ENCODE assay signal across 17 cellular contexts in the genomic region with DNA sequence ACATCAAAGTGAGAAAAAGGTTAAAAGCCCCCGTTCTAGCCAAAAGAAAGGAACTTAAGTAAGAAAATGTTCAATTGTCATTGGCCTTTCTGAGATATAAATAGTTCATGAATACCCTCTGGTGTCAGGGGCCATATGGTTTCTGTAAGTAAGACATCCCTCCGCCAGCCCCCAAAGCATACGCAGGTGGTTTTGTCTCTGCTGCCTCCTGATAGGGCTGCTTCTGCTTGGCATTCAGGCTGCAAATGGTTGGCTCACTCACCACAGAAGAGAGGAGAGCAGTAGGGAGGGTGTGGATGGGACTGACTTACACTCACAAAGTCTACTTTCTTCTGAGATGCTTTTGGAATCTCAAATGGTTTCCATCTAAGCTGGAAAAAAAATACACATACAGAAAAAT. TPM values are rescaled to one million over a fixed set of nuclear protein-coding genes. Genes with fewer than 3 reads are reported as not detected.
DNase-seq lines count a peak whose midpoint lies in the region; ATAC-seq and TF ChIP-seq lines count a peak whose summit lies in the region.
"Had no signal": no experiment of that assay in that cellular context is flagged by ENCODE, and none has a peak within 500 bp of the region (broad histone marks: within the 10 kb centered on the region; RNA-seq: fewer than 3 reads in every experiment).

No MANE protein-coding gene starts in this region.

- no peaks in the 10 kb centered on the region for H3K4me1 ChIP-seq in gastrocnemius medialis
- H3K4me1 ChIP-seq: A549, Peyer's patch had no signal

- no peaks in the 10 kb centered on the region for H3K27me3 ChIP-seq in gastrocnemius medialis
- H3K27me3 ChIP-seq: BLaER1, Peyer's patch, SJSA1 had no signal

- in situ Hi-C loops in gastrocnemius medialis (cut with MboI; ENCODE audit: low sequenced_read_pairs in 4 of 4), result no loop called here

- H3K9me3 ChIP-seq in gastrocnemius medialis, result no peaks in the 10 kb centered on the region
- H3K9me3 ChIP-seq: A549, BLaER1, Peyer's patch, SJSA1 had no signal

- H3K27me3 Mint-ChIP-seq in stimulated activated memory B cell treated with anti-CD40 and anti-IgM and Interleukin-4, amounts not matched to agents 10 μg/mL and 1 μg/mL and 100 μg/mL, for 72 hours, result no peaks in the 10 kb centered on the region
- H3K27me3 Mint-ChIP-seq: CD4-positive, alpha-beta memory T cell had no signal

- intact Hi-C loops in head of caudate nucleus (cut with DNase I) (no loop called here), gastrocnemius medialis (cut with DNase I; ENCODE audit: low total_unique reads) (no loop called here)

- H3K36me3 Mint-ChIP-seq in stimulated activated memory B cell treated with anti-CD40 and anti-IgM and Interleukin-4, amounts not matched to agents 10 μg/mL and 1 μg/mL and 100 μg/mL, for 72 hours, result no peaks in the 10 kb centered on the region

- H3K4me3 Mint-ChIP-seq in stimulated activated memory B cell treated with anti-CD40 and anti-IgM and Interleukin-4, amounts not matched to agents 10 μg/mL and 1 μg/mL and 100 μg/mL, for 72 hours, result no peak overlapping the region
- H3K4me3 Mint-ChIP-seq: CD4-positive, alpha-beta memory T cell had no signal

- DNase-seq in DMS 273 (lab: John Stamatoyannopoulos, UW; ENCODE audit: unreplicated experiment) (peak; percentile 92), NCI-H1694 treated with DMSO at 0.1 percent for 48 hours (lab: John Stamatoyannopoulos, UW) (peak; percentile 20), SK-N-DZ (ENCODE audit: low spot score) (peak; percentile 83), cerebellar nuclear complex (lab: John Stamatoyannopoulos, UW) (peak; percentile 28 to 62), head of caudate nucleus (no peak), gastrocnemius medialis (no peak)
- no peak for DNase-seq in activated effector memory CD4-positive, alpha-beta T cell treated with anti-CD3 and anti-CD28 coated beads, Interleukin-2, amount 50 U/mL, for 16 hours
- DNase-seq: CD4-positive, alpha-beta memory T cell; NCI-H1417 treated with DMSO at 0.1 percent for 48 hours; NCI-H2029; Peyer's patch had no signal

- H3K27ac ChIP-seq in gastrocnemius medialis, result no peak overlapping the region
- H3K27ac ChIP-seq: A549, BLaER1, HL-60, Peyer's patch, SJSA1 had no signal

- H3K4me1 Mint-ChIP-seq in stimulated activated memory B cell treated with anti-CD40 and anti-IgM and Interleukin-4, amounts not matched to agents 10 μg/mL and 1 μg/mL and 100 μg/mL, for 72 hours, result peaks cover 10% of the 10 kb centered on the region
- H3K4me1 Mint-ChIP-seq: CD4-positive, alpha-beta memory T cell had no signal

- TF ChIP-seq CTCF in gastrocnemius medialis (IDR thresholded peaks at IDR 0.05 in 4 of 5, conservative IDR thresholded peaks at IDR 0.05 in 1 of 5), result no peak

- no peak overlapping the region for H3K27ac Mint-ChIP-seq in stimulated activated memory B cell treated with anti-CD40 and anti-IgM and Interleukin-4, amounts not matched to agents 10 μg/mL and 1 μg/mL and 100 μg/mL, for 72 hours
- H3K27ac Mint-ChIP-seq: CD4-positive, alpha-beta memory T cell had no signal

- no peak overlapping the region for H3K4me3 ChIP-seq in gastrocnemius medialis
- H3K4me3 ChIP-seq: A549, BLaER1, Peyer's patch, SJSA1 had no signal

- TF ChIP-seq POLR2A in gastrocnemius medialis (IDR thresholded peaks at IDR 0.05), result no peak

- no peaks in the 10 kb centered on the region for H3K9me3 Mint-ChIP-seq in stimulated activated memory B cell treated with anti-CD40 and anti-IgM and Interleukin-4, amounts not matched to agents 10 μg/mL and 1 μg/mL and 100 μg/mL, for 72 hours
- H3K9me3 Mint-ChIP-seq: CD4-positive, alpha-beta memory T cell had no signal

- no peak for ATAC-seq in stimulated activated memory B cell treated with anti-CD40 and anti-IgM and Interleukin-4, amounts not matched to agents 10 μg/mL and 1 μg/mL and 100 μg/mL, for 72 hours
- no peak for ATAC-seq in gastrocnemius medialis
- ATAC-seq: A549 had no signal

- no peaks in the 10 kb centered on the region for H3K36me3 ChIP-seq in gastrocnemius medialis
- H3K36me3 ChIP-seq: BLaER1, SJSA1 had no signal

RNA-seq across cellular contexts. Expression of a gene that starts 29.8 kb away (rescaled TPM):
- polyA plus RNA-seq in SK-N-DZ (2014; cell fraction: cytosol; rRNA removed), result not detected in 2 replicates
- polyA plus RNA-seq in SK-N-DZ (2014; cell fraction: nucleus; rRNA removed), result not detected in 2 replicates
- total RNA-seq in gastrocnemius medialis, result 1 to 10 TPM in 2 of 4 donors, under 1 TPM in 1, not detected in 1; 0.68 to 4.1 (median 1.3) TPM
- total RNA-seq: HT1080, SJSA1 had no signal
- polyA plus RNA-seq: CD4-positive, alpha-beta memory T cell had no signal

RNA-seq across cellular contexts. Expression of a gene that starts 56.1 kb away (rescaled TPM):
- polyA plus RNA-seq in SK-N-DZ (2014; cell fraction: cytosol; rRNA removed), result 123 and 141 TPM in 2 replicates
- 116 and 119 TPM in 2 replicates for polyA plus RNA-seq in SK-N-DZ (2014; cell fraction: nucleus; rRNA removed)
- total RNA-seq in gastrocnemius medialis, result 100 to 1,000 TPM; 186 to 413 (median 377) TPM

Comparison
In these comparisons a context has a peak if more than half of its experiments do, and no peak if none do; other contexts are left out.
1. DNase-seq: peak in DMS 273 (single experiment), NCI-H1694 treated with DMSO at 0.1 percent for 48 hours (single experiment), SK-N-DZ (single experiment) and cerebellar nuclear complex (2 of 2); none in head of caudate nucleus (0 of 42), activated effector memory CD4-positive, alpha-beta T cell treated with anti-CD3 and anti-CD28 coated beads, Interleukin-2, amount 50 U/mL, for 16 hours (single experiment) and gastrocnemius medialis (0 of 2).